20 cellular contexts compared by ENCODE assay signal in the genomic region with DNA sequence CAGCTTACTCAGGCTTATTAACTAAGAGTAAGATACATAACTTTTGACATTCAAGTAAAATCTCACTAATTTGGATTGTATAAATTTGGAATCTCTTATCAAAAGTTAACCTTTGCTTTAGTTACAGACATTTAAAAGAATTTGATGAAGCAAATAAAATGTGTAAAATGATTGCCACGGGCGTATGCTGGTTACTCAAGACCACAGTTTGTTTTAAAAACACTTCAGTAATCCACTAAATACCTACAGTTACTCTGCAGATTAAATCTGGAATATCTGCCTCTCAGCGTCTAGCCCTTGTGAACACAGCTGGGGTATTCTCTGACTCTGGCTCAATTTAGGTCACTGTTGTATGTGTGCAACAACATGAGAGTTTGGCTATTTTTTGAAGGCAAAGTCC.
DNase-seq lines count a peak whose midpoint lies in the region; ATAC-seq, FAIRE-seq and TF ChIP-seq lines count a peak whose summit lies in the region.
"Had no signal": no experiment of that assay in that cellular context is flagged by ENCODE, and none has a peak within 500 bp of the region (broad histone marks: within the 10 kb centered on the region; RNA-seq: fewer than 3 reads in every experiment).

No MANE protein-coding gene starts in this region.

- H3K4me3 ChIP-seq in mesendoderm (ENCODE audit: low read length) (no peak overlapping the region), gastrocnemius medialis (no peak overlapping the region)
- H3K4me3 ChIP-seq: BLaER1 had no signal

- no peaks in the 10 kb centered on the region for H3K79me2 ChIP-seq in mesendoderm (ENCODE audit: control insufficient read depth, insufficient read depth, low read length)

- DNase-seq in GM19239 (ENCODE audit: insufficient read length, low spot score) (no peak), mesendoderm (no peak), gastrocnemius medialis (no peak), NCI-H187 treated with DMSO at 0.1 percent for 48 hours (lab: John Stamatoyannopoulos, UW) (no peak), retina (no peak), NCI-H345 (lab: John Stamatoyannopoulos, UW) (no peak)
- DNase-seq: 8988T; ACHN; BE2C; C1 segment of cervical spinal cord; CD4-positive, alpha-beta memory T cell; CD4-positive, CD25-positive, alpha-beta regulatory T cell; CD8-positive, alpha-beta memory T cell; COR-L47; DMS79 treated with DMSO at 0.1 percent for 48 hours; GF-D8 had no signal

- peak; percentile 37 for FAIRE-seq in GM19239 (lab: Jason Lieb, UNC)
- FAIRE-seq: A204.1, G401.6, GM12891 had no signal

- no peak overlapping the region for H2BK5ac ChIP-seq in mesendoderm (ENCODE audit: low read length)

- no peaks in the 10 kb centered on the region for H3K79me1 ChIP-seq in mesendoderm (ENCODE audit: low read length)

- no peak overlapping the region for H2BK15ac ChIP-seq in mesendoderm (replicated peaks; ENCODE audit: low read depth)

- H2AK5ac ChIP-seq in mesendoderm (ENCODE audit: low read length): no peak overlapping the region

- H3K36me3 ChIP-seq in mesendoderm (ENCODE audit: control insufficient read depth, insufficient read depth, low read length) (no peaks in the 10 kb centered on the region), gastrocnemius medialis (no peaks in the 10 kb centered on the region)
- H3K36me3 ChIP-seq: BE2C, BLaER1 had no signal

- no peak for TF ChIP-seq CTCF in gastrocnemius medialis (IDR thresholded peaks at IDR 0.05 in 4 of 5, conservative IDR thresholded peaks at IDR 0.05 in 1 of 5)

- H3K27me3 ChIP-seq in mesendoderm (ENCODE audit: insufficient read depth, low read length, poor library complexity) (no peaks in the 10 kb centered on the region), gastrocnemius medialis (no peaks in the 10 kb centered on the region)
- H3K27me3 ChIP-seq: BLaER1 had no signal

- no peak overlapping the region for H2BK120ac ChIP-seq in mesendoderm (ENCODE audit: low read depth, low read length)

- H3K4me2 ChIP-seq in mesendoderm (ENCODE audit: low read length): no peak overlapping the region
- H3K4me2 ChIP-seq: BLaER1 had no signal

- in situ Hi-C loops in gastrocnemius medialis (cut with MboI; ENCODE audit: low sequenced_read_pairs in 4 of 4): no loop called here

- H3K9ac ChIP-seq in mesendoderm (ENCODE audit: low read length): no peak overlapping the region
- H3K9ac ChIP-seq: BLaER1 had no signal

- no peak for TF ChIP-seq POLR2A in gastrocnemius medialis (IDR thresholded peaks at IDR 0.05)

- intact Hi-C loops in gastrocnemius medialis (cut with DNase I; ENCODE audit: low total_unique reads): no loop called here

- H3K9me3 ChIP-seq in gastrocnemius medialis: no peaks in the 10 kb centered on the region
- H3K9me3 ChIP-seq: BE2C, BLaER1 had no signal

- H4K8ac ChIP-seq in mesendoderm (ENCODE audit: low read depth, low read length): no peak overlapping the region

- whole genome bisulfite sequencing in mesendoderm (ENCODE audit: extremely low coverage, insufficient coverage, low lambda C conversion rate): no CpG with 5 or more reads among the region's 3 CpGs

- H3K4me1 ChIP-seq in mesendoderm (ENCODE audit: control insufficient read depth, low read depth, low read length) (no peaks in the 10 kb centered on the region), gastrocnemius medialis (no peaks in the 10 kb centered on the region)
- H3K4me1 ChIP-seq: BE2C, BLaER1 had no signal

- no peak for ATAC-seq in gastrocnemius medialis

- H3K4ac ChIP-seq in mesendoderm (ENCODE audit: low read depth, low read length): no peak overlapping the region

- H3K56ac ChIP-seq in mesendoderm (ENCODE audit: low read length): peak overlapping the region; percentile 34

- H3K18ac ChIP-seq in mesendoderm (ENCODE audit: low read length): no peak overlapping the region

- no peak overlapping the region for H4K5ac ChIP-seq in mesendoderm (ENCODE audit: low read length)

- no peak overlapping the region for H3K23ac ChIP-seq in mesendoderm (ENCODE audit: low read length)

- H3K27ac ChIP-seq in mesendoderm (ENCODE audit: low read depth, low read length) (no peak overlapping the region), gastrocnemius medialis (peak overlapping the region in 3 of 4 donors; percentile 11 to 49 (median 37))
- H3K27ac ChIP-seq: BLaER1 had no signal
